Comparison of ENCODE assay signal across 14 cellular contexts in genomic region chr17:74360993-74361612, GRCh38. TPM values are rescaled to one million over a fixed set of nuclear protein-coding genes. Genes with fewer than 3 reads are reported as not detected.
A peak's percentile ranks its signal among the peaks of the same experiment; 100 is the strongest.
DNase-seq lines count a peak whose midpoint lies in the region; ATAC-seq lines count a peak whose summit lies in the region.
"Had no signal": no experiment of that assay in that cellular context is flagged by ENCODE, and none has a peak within 500 bp of the region (broad histone marks: within the 10 kb centered on the region; RNA-seq: fewer than 3 reads in every experiment).

No MANE protein-coding gene starts in this region.

- H3K9me3 ChIP-seq in SJCRH30 (replicated peaks): no peaks in the 10 kb centered on the region
- H3K9me3 ChIP-seq in iPS-20b (ENCODE audit: insufficient read depth, low read depth, low read length): no peaks in the 10 kb centered on the region

- in situ Hi-C loops in ACHN (cut with HindIII; ENCODE audit: low pct_ligation_motif_present, low pct_unique_long_range_greater_than_20kb, low sequenced_read_pairs): no loop called here

- H3K36me3 ChIP-seq in SJCRH30 (no peaks in the 10 kb centered on the region), iPS-20b (ENCODE audit: insufficient read depth, low read depth, low read length) (no peaks in the 10 kb centered on the region)

- no peaks in the 10 kb centered on the region for H3K4me1 ChIP-seq in SJCRH30
- peaks cover 10% of the 10 kb centered on the region; the same call in 1 of the 2 replicates for H3K4me1 ChIP-seq in iPS-20b (ENCODE audit: insufficient read depth, low read length)
- H3K4me1 ChIP-seq: foreskin keratinocyte had no signal

- no peak for ATAC-seq in GM19035 (IDR thresholded peaks at IDR 0.05; ENCODE audit: unreplicated experiment)

- H3K27me3 ChIP-seq in SJCRH30: peaks cover 11% of the 10 kb centered on the region; the same call in 1 of the 2 replicates
- peaks cover 29% of the 10 kb centered on the region for H3K27me3 ChIP-seq in iPS-20b (ENCODE audit: insufficient read depth, low read length)

- no peak overlapping the region for H3K4me3 ChIP-seq in SJCRH30
- peak overlapping the region; percentile 70; the same call in 1 of the 2 replicates for H3K4me3 ChIP-seq in iPS-20b (ENCODE audit: low read length)

- peak overlapping the region; percentile 73; the same call in 1 of the 2 replicates for H3K9ac ChIP-seq in iPS-20b (ENCODE audit: low read depth, low read length)

- H3K27ac ChIP-seq in SJCRH30: no peak overlapping the region
- peak overlapping the region; percentile 81 for H3K27ac ChIP-seq in iPS-20b (ENCODE audit: low read length)
- H3K27ac ChIP-seq: foreskin keratinocyte had no signal

- DNase-seq in DMS 273 treated with DMSO at 0.1 percent for 48 hours (lab: John Stamatoyannopoulos, UW) (peak; percentile 90), NCI-H1694 treated with DMSO at 0.1 percent for 48 hours (lab: John Stamatoyannopoulos, UW) (peak; percentile 83), SJCRH30 (peak; percentile 72 to 75), ACHN (no peak)
- DNase-seq in activated CD4-positive, alpha-beta T cell treated with anti-CD3 and anti-CD28 coated beads, Interleukin-2, amount 50 U/mL, for 48 hours: no peak
- no peak for DNase-seq in stimulated activated naive CD4-positive, alpha-beta T cell treated with Interleukin-2 at 50 U/mL for 16 hours (lab: John Stamatoyannopoulos, UW)
- DNase-seq: foreskin keratinocyte, NCI-H2081 treated with DMSO at 0.1 percent for 48 hours had no signal

RNA-seq across cellular contexts. Expression of gene BTBD17, which starts 0.6 kb away (rescaled TPM):
- not detected in 2 replicates for total RNA-seq in SJCRH30 (2014; rRNA removed; shearing (Covaris generic))
- total RNA-seq: foreskin keratinocyte, myocyte, Right ventricle myocardium superior, skeletal muscle tissue, subcutaneous adipose tissue had no signal

RNA-seq across cellular contexts. Expression of gene GPR142, which starts 6.2 kb away (rescaled TPM):
- total RNA-seq in SJCRH30 (2014; rRNA removed; shearing (Covaris generic)): not detected in 2 replicates
- total RNA-seq: foreskin keratinocyte, myocyte, Right ventricle myocardium superior, skeletal muscle tissue had no signal

RNA-seq across cellular contexts. Expression of gene KIF19, which starts 35.1 kb away (rescaled TPM):
- not detected in 2 replicates for total RNA-seq in SJCRH30 (2014; rRNA removed; shearing (Covaris generic))
- total RNA-seq: myocyte had no signal

Comparison
In these comparisons a context has a peak if more than half of its experiments do, and no peak if none do; other contexts are left out.
1. DNase-seq: peak in DMS 273 treated with DMSO at 0.1 percent for 48 hours (single experiment), NCI-H1694 treated with DMSO at 0.1 percent for 48 hours (single experiment) and SJCRH30 (2 of 2); none in ACHN (single experiment), activated CD4-positive, alpha-beta T cell treated with anti-CD3 and anti-CD28 coated beads, Interleukin-2, amount 50 U/mL, for 48 hours (0 of 2) and stimulated activated naive CD4-positive, alpha-beta T cell treated with Interleukin-2 at 50 U/mL for 16 hours (single experiment).